Comparison of ENCODE assay signal across 8 cellular contexts in genomic region chr11:65041206-65042035, GRCh38. TPM values are rescaled to one million over a fixed set of nuclear protein-coding genes. Genes with fewer than 3 reads are reported as not detected.
DNase-seq lines count a peak whose midpoint lies in the region; ATAC-seq and TF ChIP-seq lines count a peak whose summit lies in the region.

TSS of gene SAC3D1 (plus strand) at chr11:65041210. CDS start at chr11:65041293, 83 bp downstream.

- peaks cover 4% of the 10 kb centered on the region for H3K4me1 ChIP-seq in neuron (ENCODE audit: insufficient read depth, low read length)

- POLR2A ChIA-PET in activated CD8-positive, alpha-beta T cell treated with anti-CD3 and anti-CD28 coated beads for 36 hours (lab: Charles Lee): interaction anchor here (0.5 to 3.3 kb wide), 11 partner anchors 9 to 703 kb away, joined by 3 to 13 read pairs (median 6); partner anchors contain the start of genes ARL2, CDCA5 and SNX15

- no peaks in the 10 kb centered on the region for H3K9me3 ChIP-seq in neuron (ENCODE audit: low read length)

- H2AFZ ChIP-seq in neuron (ENCODE audit: low read depth, low read length): peak within 1 kb of the TSS; percentile 86

- peaks cover 14% of the 10 kb centered on the region for H3K36me3 Mint-ChIP-seq in activated CD8-positive, alpha-beta T cell treated with anti-CD3 and anti-CD28 coated beads for 36 hours (ENCODE audit: low read depth)

- peak within 1 kb of the TSS; percentile 97 for H3K27ac Mint-ChIP-seq in activated CD8-positive, alpha-beta T cell treated with anti-CD3 and anti-CD28 coated beads for 36 hours

- no peaks in the 10 kb centered on the region for H3K9me3 Mint-ChIP-seq in activated CD8-positive, alpha-beta T cell treated with anti-CD3 and anti-CD28 coated beads for 36 hours

- peaks cover 14% of the 10 kb centered on the region for H3K4me1 Mint-ChIP-seq in activated CD8-positive, alpha-beta T cell treated with anti-CD3 and anti-CD28 coated beads for 36 hours (ENCODE audit: low read depth)

- peak; percentile 50 for ATAC-seq in HG02642 (IDR thresholded peaks at IDR 0.05; ENCODE audit: poor library complexity, unreplicated experiment)
- peak; percentile 62 for ATAC-seq in activated CD8-positive, alpha-beta T cell treated with anti-CD3 and anti-CD28 coated beads for 36 hours

- peak within 1 kb of the TSS; percentile 87 for H3K4me3 Mint-ChIP-seq in activated CD8-positive, alpha-beta T cell treated with anti-CD3 and anti-CD28 coated beads for 36 hours

- H3K27me3 ChIP-seq in neuron (ENCODE audit: insufficient read depth, low read length): no peaks in the 10 kb centered on the region

- intact Hi-C loops in activated CD8-positive, alpha-beta T cell treated with anti-CD3 and anti-CD28 coated beads for 36 hours (cut with micrococcal nuclease): no loop called here

- CTCF ChIA-PET in activated CD8-positive, alpha-beta T cell treated with anti-CD3 and anti-CD28 coated beads for 36 hours (lab: Charles Lee): interaction anchor here (1.0 to 2.3 kb wide), 9 partner anchors 8 to 288 kb away, joined by 3 to 18 read pairs (median 5); partner anchors contain the start of genes ARL2 and NAALADL1

- H3K4me3 ChIP-seq in fibroblast of pulmonary artery (replicated peaks; ENCODE audit: low read depth, low read length): peak within 1 kb of the TSS; percentile 66
- peak within 1 kb of the TSS; percentile 85 for H3K4me3 ChIP-seq in neuron (ENCODE audit: low read length)

- no peak for TF ChIP-seq CTCF in activated CD8-positive, alpha-beta T cell treated with anti-CD3 and anti-CD28 coated beads for 36 hours (IDR thresholded peaks at IDR 0.05)
- no peak for TF ChIP-seq CTCF in fibroblast of pulmonary artery (IDR thresholded peaks at IDR 0.05; ENCODE audit: low read length, missing control alignments)

- H3K27me3 Mint-ChIP-seq in activated CD8-positive, alpha-beta T cell treated with anti-CD3 and anti-CD28 coated beads for 36 hours: no peaks in the 10 kb centered on the region

- DNase-seq in stimulated activated CD4-positive, alpha-beta T cell treated with anti-CD3 and anti-CD28 coated beads, Interleukin-1b, Interleukin-23, amount 100 ng/mL, for 48 hours: peak; percentile 54
- DNase-seq in stimulated activated CD4-positive, alpha-beta T cell treated with anti-CD3 and anti-CD28 coated beads, Interleukin-4, amount 100 ng/mL, for 4 hours: no peak
- DNase-seq in NCI-H146 treated with DMSO at 0.1 percent for 48 hours (lab: John Stamatoyannopoulos, UW; ENCODE audit: unreplicated experiment) (peak; percentile 59), fibroblast of pulmonary artery (ENCODE audit: low read depth) (no peak), cortex of kidney (lab: John Stamatoyannopoulos, UW) (no peak)
- DNase-seq in activated CD8-positive, alpha-beta T cell treated with anti-CD3 and anti-CD28 coated beads for 36 hours: peak; percentile 25

- H3K36me3 ChIP-seq in neuron (ENCODE audit: insufficient read depth, low read length): peaks cover 25% of the 10 kb centered on the region

RNA-seq across cellular contexts. Expression of gene SAC3D1, which starts in this region (rescaled TPM):
- total RNA-seq in activated CD8-positive, alpha-beta T cell treated with anti-CD3 and anti-CD28 coated beads for 36 hours: 10 to 100 TPM; 14.0 to 14.5 TPM

Comparison
In these comparisons a context has a peak if more than half of its experiments do, and no peak if none do; other contexts are left out.
1. DNase-seq: peak in stimulated activated CD4-positive, alpha-beta T cell treated with anti-CD3 and anti-CD28 coated beads, Interleukin-1b, Interleukin-23, amount 100 ng/mL, for 48 hours (single experiment), NCI-H146 treated with DMSO at 0.1 percent for 48 hours (single experiment) and activated CD8-positive, alpha-beta T cell treated with anti-CD3 and anti-CD28 coated beads for 36 hours (single experiment); none in stimulated activated CD4-positive, alpha-beta T cell treated with anti-CD3 and anti-CD28 coated beads, Interleukin-4, amount 100 ng/mL, for 4 hours (0 of 2), fibroblast of pulmonary artery (single experiment) and cortex of kidney (single experiment).